ENCODE assay signal across 8 cellular contexts in genomic region chr3:165139918-165140317, GRCh38. TPM values are rescaled to one million over a fixed set of nuclear protein-coding genes. Genes with fewer than 3 reads are reported as not detected.
"Had no signal": no experiment of that assay in that cellular context is flagged by ENCODE, and none has a peak within 500 bp of the region (broad histone marks: within the 10 kb centered on the region; RNA-seq: fewer than 3 reads in every experiment).

No MANE protein-coding gene starts in this region.

RNA-seq across cellular contexts. Expression of gene SLITRK3, which starts 56.3 kb away (rescaled TPM):
- total RNA-seq: M059J, NCI-H460, PC-3, Right ventricle myocardium inferior, RPMI7951, SJCRH30, SK-MEL-5, T-cell had no signal
